ENCODE assay signal across 9 cellular contexts in the genomic region with DNA sequence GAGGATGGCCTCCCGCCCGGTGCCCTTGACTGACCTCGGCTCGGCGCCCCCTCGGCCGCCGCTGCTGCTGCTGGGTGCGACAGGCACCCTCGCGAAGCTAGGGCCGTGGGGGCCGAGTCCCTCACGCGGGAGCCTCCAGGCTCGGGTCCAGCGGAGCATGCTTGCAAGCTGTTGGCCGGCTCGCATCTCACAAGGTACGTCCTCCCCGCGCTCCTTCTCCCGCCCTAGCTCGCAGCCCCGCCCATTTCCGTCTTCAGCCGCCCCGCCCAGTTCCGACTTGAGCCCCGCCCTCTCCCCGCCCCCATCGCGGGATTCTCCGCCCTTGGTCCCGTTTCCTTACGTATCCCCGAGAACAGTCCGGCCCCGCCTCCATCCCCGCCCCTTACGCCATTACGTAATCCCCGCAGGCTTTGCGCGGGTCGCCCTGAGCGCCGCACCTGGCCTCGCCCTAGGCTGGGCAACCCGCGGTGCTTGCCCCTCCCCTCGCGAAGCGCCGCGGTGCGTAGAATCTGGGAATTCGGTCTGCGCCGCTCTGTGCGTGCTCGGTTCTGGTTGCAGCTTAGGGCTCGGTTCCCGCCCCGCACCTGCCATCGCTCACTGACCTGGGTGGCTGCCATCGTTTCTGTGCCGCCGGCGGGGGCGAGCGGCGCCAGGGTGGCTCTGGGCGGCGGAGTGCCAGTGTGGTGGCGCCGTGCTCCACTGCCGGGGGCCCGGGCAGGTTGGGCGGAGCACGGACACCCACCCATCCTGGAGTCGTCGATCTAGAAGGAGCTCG. TPM values are rescaled to one million over a fixed set of nuclear protein-coding genes. Genes with fewer than 3 reads are reported as not detected.
DNase-seq lines count a peak whose midpoint lies in the region; ATAC-seq, FAIRE-seq and TF ChIP-seq lines count a peak whose summit lies in the region.
"Had no signal": no experiment of that assay in that cellular context is flagged by ENCODE, and none has a peak within 500 bp of the region (broad histone marks: within the 10 kb centered on the region; RNA-seq: fewer than 3 reads in every experiment).

A gene with protein sequence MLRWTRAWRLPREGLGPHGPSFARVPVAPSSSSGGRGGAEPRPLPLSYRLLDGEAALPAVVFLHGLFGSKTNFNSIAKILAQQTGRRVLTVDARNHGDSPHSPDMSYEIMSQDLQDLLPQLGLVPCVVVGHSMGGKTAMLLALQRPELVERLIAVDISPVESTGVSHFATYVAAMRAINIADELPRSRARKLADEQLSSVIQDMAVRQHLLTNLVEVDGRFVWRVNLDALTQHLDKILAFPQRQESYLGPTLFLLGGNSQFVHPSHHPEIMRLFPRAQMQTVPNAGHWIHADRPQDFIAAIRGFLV (minus strand): TSS at position 191 of the 775 bp plus-strand sequence. CDS start 32 bp downstream, at position 159.

- TF ChIP-seq CTCF in kidney (IDR thresholded peaks at IDR 0.05; ENCODE audit: borderline replicate concordance, extremely low read depth, insufficient read depth) = no peak

- no peak for FAIRE-seq in kidney (lab: Jason Lieb, UNC)
- FAIRE-seq: endometrium had no signal

- peaks cover 5 to 6% of the 10 kb centered on the region in 2 donors for H3K36me3 ChIP-seq in kidney (ENCODE audit: control insufficient read depth in 1 of 2, insufficient read depth in 2 of 2, low read length in 2 of 2)

- TF ChIP-seq POLR2A in GM19193 (IDR thresholded peaks at IDR 0.05; ENCODE audit: extremely low read depth, insufficient read depth, insufficient read length) = peak; percentile 78

- H3K27ac ChIP-seq in kidney (ENCODE audit: low read depth in 2 of 2, low read length in 2 of 2) = peak within 1 kb of the TSS; percentile 97 to 98

- DNase-seq in AML-193 (lab: John Stamatoyannopoulos, UW) = peak; percentile 77 to 85
- DNase-seq in NCI-H510A (lab: John Stamatoyannopoulos, UW) = peak; percentile 96
- DNase-seq in activated CD4-positive, alpha-beta T cell treated with anti-CD3 and anti-CD28 coated beads for 1 hour = peak; percentile 98
- peak; percentile 91 to 95 for DNase-seq in cerebellar nuclear complex (lab: John Stamatoyannopoulos, UW)
- DNase-seq in kidney = peak; percentile 99
- DNase-seq in stimulated activated CD4-positive, alpha-beta T cell treated with anti-CD3 and anti-CD28 coated beads, Interleukin-15, amount 100 ng/mL, for 1 hour (ENCODE audit: low read depth in 1 of 2, low spot score in 1 of 2) = peak; percentile 98 to 99

- H3K9ac ChIP-seq in kidney (ENCODE audit: low read length in 2 of 2) = peak within 1 kb of the TSS; percentile 87 to 98

- H3K4me3 ChIP-seq in kidney (ENCODE audit: low read length in 2 of 2) = peak within 1 kb of the TSS; percentile 82 to 84

- H3K9me3 ChIP-seq in kidney (ENCODE audit: control insufficient read depth in 1 of 2, low read length in 2 of 2) = no peaks in the 10 kb centered on the region

- peak; percentile 91 for ATAC-seq in HG03432 (IDR thresholded peaks at IDR 0.05; ENCODE audit: unreplicated experiment)

- peaks cover 23 to 26% of the 10 kb centered on the region in 2 donors for H3K4me1 ChIP-seq in kidney (ENCODE audit: control insufficient read depth in 1 of 2, insufficient read depth in 1 of 2, low read depth in 1 of 2, low read length in 2 of 2)

- intact Hi-C loops in kidney (cut with DNase I) = no loop called here

RNA-seq across cellular contexts. Expression of the gene that starts here (rescaled TPM):
- 95.7 TPM for total RNA-seq in kidney
- 55.3 TPM for polyA plus RNA-seq in kidney (ENCODE audit: insufficient read depth, low read depth, low replicate concordance)

Comparison
In these comparisons a context has a peak if more than half of its experiments do, and no peak if none do; other contexts are left out.
1. Peak in every context shown above with its lines: DNase-seq, ATAC-seq, H3K4me3 ChIP-seq and H3K27ac ChIP-seq.